Comparison of ENCODE assay signal across 9 cellular contexts in genomic region chr12:132199101-132199500, GRCh38.
"Had no signal": no experiment of that assay in that cellular context is flagged by ENCODE, and none has a peak within 500 bp of the region (broad histone marks: within the 10 kb centered on the region; RNA-seq: fewer than 3 reads in every experiment).

No MANE protein-coding gene starts in this region.

- ATAC-seq: HCT116, HepG2, K562 had no signal

- H3K36me3 ChIP-seq: HAP-1 had no signal

- H3K4me3 ChIP-seq: GM23248, HAP-1, K562 had no signal

- H3K9me3 ChIP-seq: HAP-1 had no signal

- H3K9ac ChIP-seq: GM23248 had no signal

- DNase-seq: GM23248, GOT3, H7, KG1 had no signal

- H3K27ac ChIP-seq: GM23248, HL-60 had no signal
